Comparison of ENCODE assay signal across 8 cellular contexts in the genomic region with DNA sequence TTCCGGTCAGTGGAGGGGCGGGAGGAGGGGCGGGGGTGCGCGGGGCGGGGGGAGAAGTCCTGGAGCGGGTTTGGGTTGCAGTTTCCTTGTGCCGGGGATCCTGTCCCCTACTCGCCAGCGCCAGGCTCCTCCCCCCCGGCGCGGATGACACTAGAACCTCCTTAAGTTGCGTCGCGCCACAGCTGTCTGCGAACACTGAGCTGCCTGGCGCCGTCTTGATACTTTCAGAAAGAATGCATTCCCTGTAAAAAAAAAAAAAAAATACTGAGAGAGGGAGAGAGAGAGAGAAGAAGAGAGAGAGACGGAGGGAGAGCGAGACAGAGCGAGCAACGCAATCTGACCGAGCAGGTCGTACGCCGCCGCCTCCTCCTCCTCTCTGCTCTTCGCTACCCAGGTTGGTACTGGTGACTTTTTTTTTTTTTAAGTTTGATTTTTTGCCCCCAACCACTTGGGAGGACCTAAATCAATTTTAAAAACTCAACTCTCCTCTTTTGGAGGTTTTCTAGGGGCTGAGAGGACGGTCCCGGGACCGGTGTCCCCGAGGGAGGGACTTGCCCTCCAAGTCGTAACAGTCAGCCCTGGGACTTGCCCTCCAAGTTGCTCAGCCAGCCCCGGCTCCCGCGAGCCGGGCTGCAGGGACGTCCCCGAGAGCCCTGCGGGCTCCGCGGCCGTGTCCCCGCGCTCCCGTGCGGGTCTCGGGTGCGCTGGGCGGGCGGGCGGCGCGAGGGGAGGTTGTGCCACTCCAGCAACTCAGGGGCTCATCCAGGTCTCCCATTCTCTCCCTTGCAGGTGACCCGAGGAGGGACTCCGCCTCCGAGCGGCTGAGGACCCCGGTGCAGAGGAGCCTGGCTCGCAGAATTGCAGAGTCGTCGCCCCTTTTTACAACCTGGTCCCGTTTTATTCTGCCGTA. TPM values are rescaled to one million over a fixed set of nuclear protein-coding genes. Genes with fewer than 3 reads are reported as not detected.
DNase-seq lines count a peak whose midpoint lies in the region; ATAC-seq and TF ChIP-seq lines count a peak whose summit lies in the region.

A gene (plus strand): TSS at position 191 of the 910 bp plus-strand sequence. CDS start 968 bp downstream, outside the sequence.

- BruUV-seq in Calu3 (replicated peaks; lab: Mats Ljungman, UMichigan): no TSS peak

- no peaks in the 10 kb centered on the region for H3K9me3 ChIP-seq in psoas muscle

- H3K36me3 ChIP-seq in psoas muscle (ENCODE audit: insufficient read depth in 1 of 2, low read depth in 1 of 2): no peaks in the 10 kb centered on the region

- H3K4me3 Mint-ChIP-seq in Calu3 (ENCODE audit: low read depth, unreplicated experiment): peak within 1 kb of the TSS; percentile 89

- H3K4me1 ChIP-seq in psoas muscle: peaks cover 33% of the 10 kb centered on the region

- H3K9me3 Mint-ChIP-seq in Calu3 (ENCODE audit: low read depth, unreplicated experiment): no peaks in the 10 kb centered on the region

- peak within 1 kb of the TSS; percentile 16 for H3K27ac ChIP-seq in psoas muscle

- no peak for TF ChIP-seq CTCF in Calu3 (IDR thresholded peaks at IDR 0.05; ENCODE audit: unreplicated experiment)
- TF ChIP-seq CTCF in fibroblast of villous mesenchyme (IDR thresholded peaks at IDR 0.05; ENCODE audit: insufficient read depth, low read depth, low read length): no peak
- TF ChIP-seq CTCF in psoas muscle (IDR thresholded peaks at IDR 0.05): no peak

- peaks cover 9% of the 10 kb centered on the region for H3K4me1 Mint-ChIP-seq in Calu3 (ENCODE audit: low read depth, unreplicated experiment)

- peak within 1 kb of the TSS; percentile 86 for H3K27ac Mint-ChIP-seq in Calu3 (ENCODE audit: unreplicated experiment)

- DNase-seq in Calu3: peak; percentile 69
- DNase-seq in NCI-H226: peak; percentile 50
- DNase-seq in activated T-cell treated with anti-CD3 and anti-CD28 coated beads, Interleukin-2, amount 50 U/mL, for 48 hours: peak; percentile 89
- peak; percentile 42 for DNase-seq in fibroblast of villous mesenchyme (ENCODE audit: low read depth)
- DNase-seq in psoas muscle: peak; percentile 61 to 72
- DNase-seq in COLO829 (ENCODE audit: low spot score): no peak
- DNase-seq in DMS53 treated with DMSO at 0.1 percent for 48 hours (lab: John Stamatoyannopoulos, UW; ENCODE audit: unreplicated experiment): no peak

- CTCF ChIA-PET in Calu3 (lab: Charles Lee): interaction anchor here (0.7 kb wide), 1 partner anchor 991 kb away, joined by 4 read pairs; no protein-coding TSS in a partner anchor

- ATAC-seq in GM21723 (IDR thresholded peaks at IDR 0.05; ENCODE audit: unreplicated experiment) (peak; percentile 49), psoas muscle (no peak)

- H3K36me3 Mint-ChIP-seq in Calu3 (ENCODE audit: insufficient read depth, unreplicated experiment): peaks cover 45% of the 10 kb centered on the region

- peaks cover 0 to 98% (median 49%) of the 10 kb centered on the region in 3 donors for H3K27me3 ChIP-seq in psoas muscle (ENCODE audit: insufficient read depth in 3 of 3, low read length in 2 of 3)

- peaks cover 11% of the 10 kb centered on the region for H3K27me3 Mint-ChIP-seq in Calu3 (ENCODE audit: unreplicated experiment)

- 2 to 3% (median 3%) methylated on average over 49 to 65 of the region's 65 CpGs for WGBS in psoas muscle, 3 donors

- H3K4me3 ChIP-seq in fibroblast of villous mesenchyme (ENCODE audit: low read depth, low read length): peak within 1 kb of the TSS; percentile 59
- peak within 1 kb of the TSS; percentile 63 for H3K4me3 ChIP-seq in psoas muscle

- intact Hi-C loops in Calu3 (cut with micrococcal nuclease; ENCODE audit: unreplicated experiment): loop anchor here (5.0 to 10.0 kb wide), 2 partner anchors 250 to 313 kb away; no protein-coding TSS in a partner anchor
- intact Hi-C loops in psoas muscle (cut with DNase I): no loop called here

RNA-seq across cellular contexts. Expression of the gene that starts here (rescaled TPM):
- total RNA-seq in Calu3 (2022) (5.0 and 8.2 TPM in 2 replicates), fibroblast of villous mesenchyme (not detected in 2 replicates), psoas muscle (1 to 10 TPM in 2 of 4 donors, under 1 TPM in 2; 0.64 to 1.8 (median 0.89) TPM)
- 1 to 10 TPM in 1 of 3 donors, under 1 TPM in 2; 0.64 to 1.2 (median 0.74) TPM for polyA plus RNA-seq in psoas muscle

Comparison
In these comparisons a context has a peak if more than half of its experiments do, and no peak if none do; other contexts are left out.
1. Peak in DNase-seq and H3K4me3 ChIP-seq in fibroblast of villous mesenchyme; RNA of the gene not detected or under 1 TPM.
2. DNase-seq: peak in Calu3 (single experiment), NCI-H226 (single experiment), activated T-cell treated with anti-CD3 and anti-CD28 coated beads, Interleukin-2, amount 50 U/mL, for 48 hours (2 of 2) and psoas muscle (2 of 2); none in COLO829 (single experiment) and DMS53 treated with DMSO at 0.1 percent for 48 hours (single experiment).